Comparison of ENCODE assay signal across 29 cellular contexts in the genomic region with DNA sequence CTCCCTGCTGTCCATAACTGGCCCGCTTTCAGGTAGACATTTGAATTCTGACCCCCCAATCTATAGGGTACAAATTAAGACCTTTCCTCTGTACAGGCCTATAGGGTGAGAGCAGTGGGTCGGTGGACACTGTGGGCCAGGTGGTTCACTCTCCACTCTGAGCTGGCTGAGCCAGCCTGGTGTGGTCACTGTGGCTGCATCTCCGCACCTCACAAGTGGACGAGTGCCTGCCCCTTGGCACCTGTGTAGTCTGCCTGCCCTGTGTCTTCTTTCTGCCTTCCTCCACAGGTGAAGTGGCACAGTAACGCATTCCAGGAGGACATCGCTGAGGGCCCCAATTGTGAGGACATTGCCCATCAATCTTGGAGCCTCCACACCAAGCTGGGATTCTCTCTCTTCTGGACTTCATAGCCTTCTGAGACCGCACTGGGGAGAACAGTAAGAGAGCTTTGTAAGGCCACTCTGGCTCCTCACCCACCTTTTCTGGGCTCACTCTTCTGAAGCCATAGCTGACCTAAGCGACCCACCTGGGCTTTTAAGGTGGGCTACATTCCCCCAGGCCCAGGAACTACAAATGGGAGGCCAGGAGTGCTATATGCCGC.
"Had no signal": no experiment of that assay in that cellular context is flagged by ENCODE, and none has a peak within 500 bp of the region (broad histone marks: within the 10 kb centered on the region; RNA-seq: fewer than 3 reads in every experiment).

No MANE protein-coding gene starts in this region.

- H3K4me2 ChIP-seq: hepatocyte, smooth muscle cell had no signal

- H3K4me1 ChIP-seq: gastroesophageal sphincter, parathyroid adenoma, right atrium auricular region, vagina had no signal

- H3K27ac ChIP-seq: coronary artery, gastroesophageal sphincter, hepatocyte, parathyroid adenoma, right atrium auricular region, thoracic aorta, vagina, VCaP had no signal

- ATAC-seq: effector memory CD8-positive, alpha-beta T cell; gastroesophageal sphincter; left colon; naive thymus-derived CD8-positive, alpha-beta T cell had no signal

- H3K27me3 Mint-ChIP-seq: activated CD4-positive, alpha-beta memory T cell treated with anti-CD3 and anti-CD28 coated beads, Interleukin-2, amount 10 ng/mL, durations not matched to agents 7 days and 5 days; activated CD4-positive, alpha-beta T cell treated with anti-CD3 and anti-CD28 coated beads, Interleukin-2, amount 10 ng/mL, durations not matched to agents 7 days and 5 days; activated naive CD8-positive, alpha-beta T cell; effector memory CD8-positive, alpha-beta T cell; naive thymus-derived CD8-positive, alpha-beta T cell; type B pancreatic cell had no signal

- H3K4me3 Mint-ChIP-seq: activated CD4-positive, alpha-beta memory T cell treated with anti-CD3 and anti-CD28 coated beads, Interleukin-2, amount 10 ng/mL, durations not matched to agents 7 days and 5 days; activated CD4-positive, alpha-beta T cell treated with anti-CD3 and anti-CD28 coated beads, Interleukin-2, amount 10 ng/mL, durations not matched to agents 7 days and 5 days; activated naive CD8-positive, alpha-beta T cell; effector memory CD8-positive, alpha-beta T cell; naive thymus-derived CD8-positive, alpha-beta T cell; neural crest cell; type B pancreatic cell had no signal

- H3K9me3 ChIP-seq: gastroesophageal sphincter, right atrium auricular region, thoracic aorta, vagina had no signal

- H3K4me3 ChIP-seq: coronary artery, gastroesophageal sphincter, hepatocyte, right atrium auricular region, smooth muscle cell, thoracic aorta, vagina had no signal

- H3K27ac Mint-ChIP-seq: activated CD4-positive, alpha-beta memory T cell treated with anti-CD3 and anti-CD28 coated beads, Interleukin-2, amount 10 ng/mL, durations not matched to agents 7 days and 5 days; activated CD4-positive, alpha-beta T cell treated with anti-CD3 and anti-CD28 coated beads, Interleukin-2, amount 10 ng/mL, durations not matched to agents 7 days and 5 days; activated naive CD8-positive, alpha-beta T cell; activated T-helper 2 cell treated with anti-CD3 and anti-CD28 coated beads, Interferon-gamma antibody, Interleukin-2, Interleukin-4, amounts not matched to agents 10 μg/mL and 5 μg/mL and 100 μg/mL, durations not matched to agents 14 hours and 24 hours and 36 hours; effector memory CD8-positive, alpha-beta T cell; type B pancreatic cell had no signal

- H3K9ac ChIP-seq: parathyroid adenoma had no signal

- DNase-seq: activated CD4-positive, alpha-beta memory T cell treated with anti-CD3 and anti-CD28 coated beads, Interleukin-2, amount 10 ng/mL, durations not matched to agents 7 days and 5 days; activated CD4-positive, alpha-beta T cell treated with anti-CD3 and anti-CD28 coated beads for 1 hour; activated CD4-positive, alpha-beta T cell treated with anti-CD3 and anti-CD28 coated beads, Interleukin-2, amount 10 ng/mL, durations not matched to agents 7 days and 5 days; activated naive CD4-positive, alpha-beta T cell treated with Interleukin-2 at 50 U/mL for 16 hours; activated T-cell treated with anti-CD3 and anti-CD28 coated beads, Interleukin-2, amount 50 U/mL, for 48 hours; anterior cingulate cortex; cerebellar nuclear complex; effector memory CD8-positive, alpha-beta T cell; erythroblast; left colon; midbrain; naive thymus-derived CD8-positive, alpha-beta T cell; occipital lobe; stimulated activated CD4-positive, alpha-beta T cell treated with anti-CD3 and anti-CD28 coated beads, Interleukin-15, amount 100 ng/mL, for 24 hours; stimulated activated CD4-positive, alpha-beta T cell treated with anti-CD3 and anti-CD28 coated beads, Interleukin-2, amount 100 ng/mL, for 24 hours; stimulated activated naive CD4-positive, alpha-beta T cell had no signal

- H3K4me1 Mint-ChIP-seq: activated CD4-positive, alpha-beta memory T cell treated with anti-CD3 and anti-CD28 coated beads, Interleukin-2, amount 10 ng/mL, durations not matched to agents 7 days and 5 days; neural crest cell had no signal

- H2AFZ ChIP-seq: hepatocyte, parathyroid adenoma had no signal

- H3K36me3 Mint-ChIP-seq: activated naive CD8-positive, alpha-beta T cell; naive thymus-derived CD8-positive, alpha-beta T cell; type B pancreatic cell had no signal

- H3K27me3 ChIP-seq: gastroesophageal sphincter, hepatocyte, right atrium auricular region, vagina had no signal

- H3K9me3 Mint-ChIP-seq: activated CD4-positive, alpha-beta memory T cell treated with anti-CD3 and anti-CD28 coated beads, Interleukin-2, amount 10 ng/mL, durations not matched to agents 7 days and 5 days; activated CD4-positive, alpha-beta T cell treated with anti-CD3 and anti-CD28 coated beads, Interleukin-2, amount 10 ng/mL, durations not matched to agents 7 days and 5 days; activated T-helper 2 cell treated with anti-CD3 and anti-CD28 coated beads, Interferon-gamma antibody, Interleukin-2, Interleukin-4, amounts not matched to agents 10 μg/mL and 5 μg/mL and 100 μg/mL, durations not matched to agents 14 hours and 24 hours and 36 hours; effector memory CD8-positive, alpha-beta T cell; naive thymus-derived CD8-positive, alpha-beta T cell; neural crest cell; type B pancreatic cell had no signal

- H3K36me3 ChIP-seq: gastroesophageal sphincter, right atrium auricular region, thoracic aorta, vagina had no signal
